In genomic region chr5:68215888-68216736, GRCh38 we compare ENCODE assay signal across 8 cellular contexts. TPM values are rescaled to one million over a fixed set of nuclear protein-coding genes. Genes with fewer than 3 reads are reported as not detected.
A peak's percentile ranks its signal among the peaks of the same experiment; 100 is the strongest.
DNase-seq lines count a peak whose midpoint lies in the region; ATAC-seq and TF ChIP-seq lines count a peak whose summit lies in the region.

No MANE protein-coding gene starts in this region.

- TF ChIP-seq CTCF in 22Rv1 (IDR thresholded peaks at IDR 0.05) (no peak), dorsolateral prefrontal cortex (IDR thresholded peaks at IDR 0.05 in 54 of 56, conservative IDR thresholded peaks at IDR 0.05 in 2 of 56; ENCODE audit: low read depth in 1 of 56, partially characterized antibody in 56 of 56) (peak in 15 of 56 donors; percentile 2 to 22 (median 8))

- H3K27me3 ChIP-seq in dorsolateral prefrontal cortex, result no peaks in the 10 kb centered on the region

- ATAC-seq in GM18519 (IDR thresholded peaks at IDR 0.05; ENCODE audit: low FRiP score, unreplicated experiment) (peak; percentile 28), HG03045 (IDR thresholded peaks at IDR 0.05; ENCODE audit: unreplicated experiment) (peak; percentile 48)

- H3K36me3 Mint-ChIP-seq in activated CD4-positive, alpha-beta T cell treated with anti-CD3 and anti-CD28 coated beads, Interleukin-2, amount 10 ng/mL, durations not matched to agents 24 days and 14 days (ENCODE audit: low read depth), result peaks cover 27% of the 10 kb centered on the region

- peak overlapping the region; percentile 55 to 99 (median 94) for H3K4me3 ChIP-seq in dorsolateral prefrontal cortex

- intact Hi-C loops in activated CD4-positive, alpha-beta T cell treated with anti-CD3 and anti-CD28 coated beads, Interleukin-2, amount 10 ng/mL, durations not matched to agents 24 days and 14 days (cut with micrococcal nuclease), result loop anchor here (1.0 to 10.0 kb wide), 9 partner anchors 23 to 1212 kb away; partner anchors contain the start of gene CCNB1
- intact Hi-C loops in dorsolateral prefrontal cortex (cut with DNase I), result loop anchor here (1.0 to 10.0 kb wide), 6 partner anchors 29 to 201 kb away; no protein-coding TSS in a partner anchor

- no peaks in the 10 kb centered on the region for H3K27me3 Mint-ChIP-seq in activated CD4-positive, alpha-beta T cell treated with anti-CD3 and anti-CD28 coated beads, Interleukin-2, amount 10 ng/mL, durations not matched to agents 24 days and 14 days

- peak overlapping the region; percentile 89 for H3K4me3 Mint-ChIP-seq in activated CD4-positive, alpha-beta T cell treated with anti-CD3 and anti-CD28 coated beads, Interleukin-2, amount 10 ng/mL, durations not matched to agents 24 days and 14 days

- H3K4me1 Mint-ChIP-seq in activated CD4-positive, alpha-beta T cell treated with anti-CD3 and anti-CD28 coated beads, Interleukin-2, amount 10 ng/mL, durations not matched to agents 24 days and 14 days, result peaks cover 37% of the 10 kb centered on the region

- H3K27ac Mint-ChIP-seq in activated CD4-positive, alpha-beta T cell treated with anti-CD3 and anti-CD28 coated beads, Interleukin-2, amount 10 ng/mL, durations not matched to agents 24 days and 14 days, result peak overlapping the region; percentile 80

- H3K9me3 Mint-ChIP-seq in activated CD4-positive, alpha-beta T cell treated with anti-CD3 and anti-CD28 coated beads, Interleukin-2, amount 10 ng/mL, durations not matched to agents 24 days and 14 days, result peaks cover 12% of the 10 kb centered on the region

- H3K27ac ChIP-seq in 22Rv1 (peak overlapping the region; percentile 92), dorsolateral prefrontal cortex (peak overlapping the region; percentile 66 to 100 (median 98))

- peak; percentile 51 for DNase-seq in NCI-H345 (lab: John Stamatoyannopoulos, UW)
- DNase-seq in activated CD4-positive, alpha-beta T cell treated with anti-CD3 and anti-CD28 coated beads, Interleukin-2, amount 10 ng/mL, durations not matched to agents 24 days and 14 days, result peak; percentile 89
- DNase-seq in dorsolateral prefrontal cortex, result peak in 8 of 10 donors; percentile 31 to 73 (median 44)
- DNase-seq in mesenteric fat pad (ENCODE audit: low spot score), result peak; percentile 90
- peak; percentile 44 to 46 for DNase-seq in stimulated activated CD8-positive, alpha-beta memory T cell treated with anti-CD3 and anti-CD28 coated beads, Interleukin-2, amount 100 ng/mL, for 48 hours (ENCODE audit: low read depth in 2 of 2)

RNA-seq across cellular contexts. Expression of gene PIK3R1, which starts 0.6 kb away (rescaled TPM):
- 35.2 and 38.6 TPM in 2 replicates for total RNA-seq in activated CD4-positive, alpha-beta T cell treated with anti-CD3 and anti-CD28 coated beads, Interleukin-2, amount 10 ng/mL, durations not matched to agents 24 days and 14 days
- total RNA-seq in dorsolateral prefrontal cortex (100 to 1,000 TPM; 172 to 359 (median 273) TPM), mesenteric fat pad (174 TPM)

Comparison
In these comparisons a context has a peak if more than half of its experiments do, and no peak if none do; other contexts are left out.
1. Peak in every context shown above with its lines: DNase-seq, ATAC-seq, H3K4me3 ChIP-seq and H3K27ac ChIP-seq.